28 cellular contexts compared by ENCODE assay signal in the genomic region with DNA sequence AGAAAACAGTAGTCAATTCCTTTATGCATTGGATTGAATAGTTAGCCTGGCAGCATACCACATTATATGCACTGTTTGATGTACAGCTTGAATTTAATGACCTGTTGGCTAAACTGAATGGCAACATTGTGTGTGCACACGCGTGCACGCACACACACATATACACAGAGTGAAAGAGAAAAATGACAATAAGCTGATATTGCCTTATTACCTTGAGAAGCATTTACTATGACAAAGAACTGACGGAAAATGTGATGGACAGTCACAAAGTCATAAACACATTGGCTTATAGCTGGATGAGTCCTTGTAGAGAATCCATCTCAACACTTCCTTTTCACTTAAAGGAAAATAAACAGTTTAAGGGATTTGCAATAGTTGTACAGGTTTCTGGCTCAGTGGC. TPM values are rescaled to one million over a fixed set of nuclear protein-coding genes. Genes with fewer than 3 reads are reported as not detected.
"Had no signal": no experiment of that assay in that cellular context is flagged by ENCODE, and none has a peak within 500 bp of the region (broad histone marks: within the 10 kb centered on the region; RNA-seq: fewer than 3 reads in every experiment).

No MANE protein-coding gene starts in this region.

- H3K27me3 ChIP-seq: ascending aorta, breast epithelium had no signal

- H3K36me3 ChIP-seq: ascending aorta, breast epithelium had no signal

- H3K4me3 ChIP-seq: ascending aorta, breast epithelium had no signal

- FAIRE-seq: TTC549 had no signal

- DNase-seq: activated B cell treated with CpG ODN at 0.5 μM for 24 hours; activated CD4-positive, alpha-beta memory T cell treated with anti-CD3 and anti-CD28 coated beads for 36 hours; activated CD4-positive, alpha-beta T cell treated with anti-CD3 and anti-CD28 coated beads for 4 hours; activated CD4-positive, alpha-beta T cell treated with anti-CD3 and anti-CD28 coated beads, Interleukin-2, amount 10 ng/mL, durations not matched to agents 24 days and 14 days; activated CD4-positive, alpha-beta T cell treated with anti-CD3 and anti-CD28 coated beads, Interleukin-2, amount 50 U/mL, for 1 hour; activated CD4-positive, alpha-beta T cell treated with anti-CD3 and anti-CD28 coated beads, Interleukin-2, amount 50 U/mL, for 4 hours; activated CD4-positive, CD25-positive, alpha-beta regulatory T cell treated with anti-CD3 and anti-CD28 coated beads, Interleukin-2, amount 50 U/mL, for 72 hours; activated CD8-positive, alpha-beta memory T cell treated with anti-CD3 and anti-CD28 coated beads, Interleukin-2, amount 50 U/mL, for 4 hours; activated CD8-positive, alpha-beta T cell treated with anti-CD3 and anti-CD28 coated beads for 36 hours; activated effector memory CD4-positive, alpha-beta T cell treated with Interleukin-2 at 50 U/mL for 16 hours; activated gamma-delta T cell; activated naive CD4-positive, alpha-beta T cell treated with anti-CD3 and anti-CD28 coated beads, Interleukin-2, amount 10 ng/mL, durations not matched to agents 7 days and 5 days; activated naive CD4-positive, alpha-beta T cell treated with Interleukin-2 at 50 U/mL for 16 hours; activated naive CD8-positive, alpha-beta T cell treated with anti-CD3 and anti-CD28 coated beads, Interleukin-2, amount 10 ng/mL, durations not matched to agents 7 days and 5 days; activated naive CD8-positive, alpha-beta T cell treated with anti-CD3 and anti-CD28 coated beads, Interleukin-2, amount 50 U/mL, for 24 hours; activated T-cell treated with anti-CD3 and anti-CD28 coated beads for 4 hours; activated T-cell treated with anti-CD3 and anti-CD28 coated beads, Interleukin-2, amount 50 U/mL, for 1 hour; activated T-cell treated with anti-CD3 and anti-CD28 coated beads, Interleukin-2, amount 50 U/mL, for 48 hours; amygdala; anterior cingulate cortex; central memory CD4-positive, alpha-beta T cell; T-helper 1 cell; T-helper 2 cell; T-helper 9 cell had no signal

- H3K27ac ChIP-seq: ascending aorta, breast epithelium, VCaP had no signal

- ATAC-seq: activated CD8-positive, alpha-beta T cell treated with anti-CD3 and anti-CD28 coated beads for 36 hours; activated naive CD8-positive, alpha-beta T cell treated with anti-CD3 and anti-CD28 coated beads, Interleukin-2, amount 50 U/mL, for 24 hours had no signal

- H3K4me1 ChIP-seq: ascending aorta, breast epithelium had no signal

- H3K9me3 ChIP-seq: ascending aorta, breast epithelium had no signal

RNA-seq across cellular contexts. Expression of gene JAKMIP2, which starts 15.5 kb away (rescaled TPM):
- total RNA-seq: ascending aorta had no signal
